28 cellular contexts compared by ENCODE assay signal in genomic region chr21:42225571-42226155, GRCh38. TPM values are rescaled to one million over a fixed set of nuclear protein-coding genes. Genes with fewer than 3 reads are reported as not detected.
DNase-seq lines count a peak whose midpoint lies in the region; ATAC-seq and TF ChIP-seq lines count a peak whose summit lies in the region.
"Had no signal": no experiment of that assay in that cellular context is flagged by ENCODE, and none has a peak within 500 bp of the region (broad histone marks: within the 10 kb centered on the region; RNA-seq: fewer than 3 reads in every experiment).

No MANE protein-coding gene starts in this region.

- peaks cover 88% of the 10 kb centered on the region for H3K4me1 Mint-ChIP-seq in activated naive CD4-positive, alpha-beta T cell treated with anti-CD3 and anti-CD28 coated beads, Interleukin-2, amount 50 U/mL, for 24 hours
- H3K4me1 Mint-ChIP-seq in Caco-2 (ENCODE audit: low read depth, unreplicated experiment) = no peaks in the 10 kb centered on the region

- H3K27ac ChIP-seq in RWPE2 (ENCODE audit: poor library complexity, severe bottlenecking) (no peak overlapping the region), skeletal muscle tissue (ENCODE audit: low read depth, low read length) (peak overlapping the region; percentile 99), GM23248 (no peak overlapping the region), uterus (no peak overlapping the region)
- H3K27ac ChIP-seq: A549, brain microvascular endothelial cell, skin epidermis, tibial artery had no signal

- no peaks in the 10 kb centered on the region for H3K79me2 ChIP-seq in GM23248 (ENCODE audit: insufficient read depth)

- H3K4me3 Mint-ChIP-seq in activated naive CD4-positive, alpha-beta T cell treated with anti-CD3 and anti-CD28 coated beads, Interleukin-2, amount 50 U/mL, for 24 hours = no peak overlapping the region
- no peak overlapping the region for H3K4me3 Mint-ChIP-seq in Caco-2 (ENCODE audit: unreplicated experiment)
- H3K4me3 Mint-ChIP-seq: activated T-cell treated with anti-CD3 and anti-CD28 coated beads, Interleukin-2, amount 50 U/mL, for 4 hours; T-cell had no signal

- peak overlapping the region; percentile 19 for H3K27ac Mint-ChIP-seq in activated naive CD4-positive, alpha-beta T cell treated with anti-CD3 and anti-CD28 coated beads, Interleukin-2, amount 50 U/mL, for 24 hours
- H3K27ac Mint-ChIP-seq in Caco-2 (ENCODE audit: unreplicated experiment) = no peak overlapping the region

- H3K36me3 Mint-ChIP-seq in activated naive CD4-positive, alpha-beta T cell treated with anti-CD3 and anti-CD28 coated beads, Interleukin-2, amount 50 U/mL, for 24 hours = peaks cover 5% of the 10 kb centered on the region
- no peaks in the 10 kb centered on the region for H3K36me3 Mint-ChIP-seq in Caco-2 (ENCODE audit: insufficient read depth, unreplicated experiment)

- no peak for DNase-seq in activated naive CD4-positive, alpha-beta T cell treated with Interleukin-2 at 50 U/mL for 16 hours
- DNase-seq in RWPE2 (ENCODE audit: low spot score) = peak; percentile 20
- DNase-seq in mesenteric fat pad (ENCODE audit: low spot score) = peak; percentile 41
- DNase-seq in GM23248 = no peak
- DNase-seq in uterus = no peak
- no peak for DNase-seq in Caco-2
- DNase-seq: activated CD4-positive, alpha-beta T cell treated with anti-CD3 and anti-CD28 coated beads for 1 hour; activated CD8-positive, alpha-beta memory T cell treated with anti-CD3 and anti-CD28 coated beads for 24 hours; activated gamma-delta T cell treated with Interleukin-2 at 50 U/mL for 16 hours; activated T-cell treated with anti-CD3 and anti-CD28 coated beads, Interleukin-2, amount 50 U/mL, for 4 hours; BE2C; brain microvascular endothelial cell; effector CD8-positive, alpha-beta T cell; EL; GOT3; Karpas-422; kidney glomerular epithelial cell; NCI-H1436 treated with DMSO at 0.1 percent for 48 hours; tibial artery had no signal

- BruUV-seq in Caco-2 (replicated peaks; lab: Mats Ljungman, UMichigan) = no TSS peak

- peaks cover 4% of the 10 kb centered on the region; the same call in 1 of the 2 replicates for H3K36me3 ChIP-seq in RWPE2 (ENCODE audit: low read depth)
- H3K36me3 ChIP-seq in skeletal muscle tissue (ENCODE audit: control insufficient read depth in 3 of 3, insufficient read depth in 3 of 3, low read length in 3 of 3) = peaks cover 16 to 47% (median 19%) of the 10 kb centered on the region in 3 donors
- no peaks in the 10 kb centered on the region for H3K36me3 ChIP-seq in GM23248 (ENCODE audit: low read depth)
- no peaks in the 10 kb centered on the region for H3K36me3 ChIP-seq in uterus
- no peaks in the 10 kb centered on the region for H3K36me3 ChIP-seq in Caco-2 (ENCODE audit: control insufficient read depth, insufficient read depth, low read length)
- H3K36me3 ChIP-seq: adrenal gland, BE2C, brain microvascular endothelial cell had no signal

- TF ChIP-seq CTCF in RWPE2 (IDR thresholded peaks at IDR 0.05; ENCODE audit: poor library complexity, severe bottlenecking) = no peak
- TF ChIP-seq CTCF in uterus (IDR thresholded peaks at IDR 0.05) = no peak
- no peak for TF ChIP-seq CTCF in Caco-2 (IDR thresholded peaks at IDR 0.05; ENCODE audit: insufficient read depth in 1 of 2, low read depth in 1 of 2, low read length in 1 of 2, severe bottlenecking in 1 of 2, unreplicated experiment in 1 of 2)

- H2AFZ ChIP-seq in GM23248 = no peak overlapping the region

- intact Hi-C loops in uterus (cut with DNase I; ENCODE audit: low total_unique reads) = no loop called here
- intact Hi-C loops in Caco-2 (cut with micrococcal nuclease; ENCODE audit: unreplicated experiment) = no loop called here

- H4K20me1 ChIP-seq in GM23248 (ENCODE audit: insufficient read depth) = no peaks in the 10 kb centered on the region

- whole genome bisulfite sequencing in GM23248 (ENCODE audit: low coverage in 1 of 2, low lambda C conversion rate in 2 of 2, missing lambda C conversion rate in 2 of 2), 2 experiments = 66 to 71% methylated on average over 13 of the region's 13 CpGs

- ATAC-seq in RWPE2 (ENCODE audit: low read depth) = no peak
- ATAC-seq: A549; activated T-cell treated with anti-CD3 and anti-CD28 coated beads, Interleukin-2, amount 50 U/mL, for 4 hours; T-cell had no signal

- no peaks in the 10 kb centered on the region for H3K27me3 Mint-ChIP-seq in activated naive CD4-positive, alpha-beta T cell treated with anti-CD3 and anti-CD28 coated beads, Interleukin-2, amount 50 U/mL, for 24 hours
- peaks cover 20% of the 10 kb centered on the region for H3K27me3 Mint-ChIP-seq in Caco-2 (ENCODE audit: insufficient read depth, unreplicated experiment)
- H3K27me3 Mint-ChIP-seq: T-cell had no signal

- CTCF ChIA-PET in Caco-2 (lab: Charles Lee) = interaction anchor here (0.7 kb wide), 1 partner anchor 557 kb away, joined by 4 read pairs; no protein-coding TSS in a partner anchor

- H3K9me2 ChIP-seq in GM23248 (ENCODE audit: insufficient read depth) = no peaks in the 10 kb centered on the region

- in situ Hi-C loops in GM23248 (cut with MboI) = no loop called here

- no peak for TF ChIP-seq POLR2A in uterus (IDR thresholded peaks at IDR 0.05)

- no peak overlapping the region for H3K4me2 ChIP-seq in GM23248 (ENCODE audit: unreplicated experiment)
- H3K4me2 ChIP-seq: A549 had no signal

- no peak overlapping the region for H3K9ac ChIP-seq in skeletal muscle tissue (ENCODE audit: low read depth in 1 of 3, low read length in 3 of 3)
- no peak overlapping the region for H3K9ac ChIP-seq in GM23248

- H3K4me1 ChIP-seq in RWPE2 (ENCODE audit: insufficient read depth, poor library complexity, severe bottlenecking) = peaks cover 17% of the 10 kb centered on the region
- H3K4me1 ChIP-seq in skeletal muscle tissue (ENCODE audit: control insufficient read depth in 3 of 3, insufficient read depth in 3 of 3, low read length in 3 of 3) = peaks cover 70 to 96% (median 75%) of the 10 kb centered on the region in 3 donors
- H3K4me1 ChIP-seq in GM23248 (ENCODE audit: insufficient read depth) = 0 out of 2 replicates have a peak, but pooled peaks cover 3% of the 10 kb centered on the region
- H3K4me1 ChIP-seq in uterus = no peaks in the 10 kb centered on the region
- H3K4me1 ChIP-seq in Caco-2 = no peaks in the 10 kb centered on the region

- H3K27me3 ChIP-seq in RWPE2 (ENCODE audit: insufficient read depth, poor library complexity, severe bottlenecking) (no peaks in the 10 kb centered on the region), skeletal muscle tissue (ENCODE audit: control insufficient read depth in 3 of 3, insufficient read depth in 3 of 3, low read length in 3 of 3) (no peaks in the 10 kb centered on the region), GM23248 (replicated peaks; ENCODE audit: insufficient read depth) (peaks cover 35% of the 10 kb centered on the region), uterus (no peaks in the 10 kb centered on the region), Caco-2 (replicated peaks; ENCODE audit: control insufficient read depth, insufficient read depth, low read length) (no peaks in the 10 kb centered on the region)
- H3K27me3 ChIP-seq: adrenal gland, BE2C had no signal

- no peaks in the 10 kb centered on the region for H3K9me3 Mint-ChIP-seq in activated naive CD4-positive, alpha-beta T cell treated with anti-CD3 and anti-CD28 coated beads, Interleukin-2, amount 50 U/mL, for 24 hours
- no peaks in the 10 kb centered on the region for H3K9me3 Mint-ChIP-seq in Caco-2 (ENCODE audit: unreplicated experiment)
- H3K9me3 Mint-ChIP-seq: activated T-cell treated with anti-CD3 and anti-CD28 coated beads, Interleukin-2, amount 50 U/mL, for 4 hours; T-cell had no signal

- H3K9me3 ChIP-seq in RWPE2 (ENCODE audit: severe bottlenecking) (no peaks in the 10 kb centered on the region), skeletal muscle tissue (ENCODE audit: control insufficient read depth in 3 of 3, low read length in 3 of 3) (no peaks in the 10 kb centered on the region), GM23248 (ENCODE audit: low read depth) (no peaks in the 10 kb centered on the region), uterus (no peaks in the 10 kb centered on the region), Caco-2 (no peaks in the 10 kb centered on the region)
- H3K9me3 ChIP-seq: A549, adrenal gland, BE2C, tibial artery had no signal

- no peak overlapping the region for H3K4me3 ChIP-seq in RWPE2 (ENCODE audit: severe bottlenecking)
- no peak overlapping the region for H3K4me3 ChIP-seq in skeletal muscle tissue (ENCODE audit: low read length in 3 of 3)
- no peak overlapping the region for H3K4me3 ChIP-seq in GM23248
- no peak overlapping the region for H3K4me3 ChIP-seq in uterus
- H3K4me3 ChIP-seq in Caco-2 (ENCODE audit: low read depth, low read length) = no peak overlapping the region
- H3K4me3 ChIP-seq: A549, adrenal gland, lung, skin epidermis, tibial artery had no signal

- no peaks in the 10 kb centered on the region for H3F3A ChIP-seq in GM23248 (ENCODE audit: insufficient read depth)

- POLR2A ChIA-PET in Caco-2 (lab: Charles Lee) = no interaction called here

RNA-seq across cellular contexts. Expression of gene ABCG1, which starts 6.7 kb away (rescaled TPM):
- total RNA-seq in mesenteric fat pad = 25.9 TPM
- 20.4 TPM for total RNA-seq in skeletal muscle tissue
- total RNA-seq in GM23248 (2014; rRNA removed; shearing (Covaris generic)) = not detected in 2 replicates
- 0.08 TPM in 1 of 2 replicates, not detected in the other for polyA plus RNA-seq in GM23248 (2016; fragmentation: Nextera tagmentation; extraction: Ambion mirVana)
- 10 to 100 TPM; 11.8 to 51.7 (median 18.4) TPM for total RNA-seq in uterus
- total RNA-seq in Caco-2 (2022) = not detected in 2 replicates
- total RNA-seq: epithelial cell of proximal tubule, RPMI7951 had no signal

Comparison
In these comparisons a context has a peak if more than half of its experiments do, and no peak if none do; other contexts are left out.
1. DNase-seq: peak in RWPE2 (single experiment) and mesenteric fat pad (single experiment); none in activated naive CD4-positive, alpha-beta T cell treated with Interleukin-2 at 50 U/mL for 16 hours (single experiment), GM23248 (single experiment), uterus (0 of 2) and Caco-2 (0 of 2).
2. RNA of gene ABCG1, which starts 6.7 kb away (total RNA-seq): 25.9 TPM in mesenteric fat pad (single experiment), 11.8 to 51.7 TPM in uterus and 20.4 TPM in skeletal muscle tissue (single experiment); not detected in Caco-2 and not detected in GM23248; every median in the first group is over 10 times any median in the second.